In genomic region chr20:57582432-57583288, GRCh38 we compare ENCODE assay signal across 8 cellular contexts. TPM values are rescaled to one million over a fixed set of nuclear protein-coding genes. Genes with fewer than 3 reads are reported as not detected.
DNase-seq lines count a peak whose midpoint lies in the region; ATAC-seq and TF ChIP-seq lines count a peak whose summit lies in the region.

No MANE protein-coding gene starts in this region.

- DNase-seq in AG09319 (ENCODE audit: extremely low read depth, low read depth) (no peak), NAMALWA (ENCODE audit: low spot score) (peak; percentile 69), coronary artery (ENCODE audit: low spot score) (no peak), hepatic stellate cell (ENCODE audit: low spot score) (no peak), occipital lobe (lab: John Stamatoyannopoulos, UW) (no peak)

- H3K27ac ChIP-seq in coronary artery (peak overlapping the region; percentile 17 to 82), muscle layer of colon (ENCODE audit: low read depth, low read length) (peak overlapping the region; percentile 64)

- H3K36me3 ChIP-seq in muscle layer of colon (ENCODE audit: insufficient read depth, low read length), result no peaks in the 10 kb centered on the region

- H3K4me1 ChIP-seq in muscle layer of colon (ENCODE audit: insufficient read depth, low read length), result peaks cover 60% of the 10 kb centered on the region

- TF ChIP-seq CTCF in AG09319 (IDR thresholded peaks at IDR 0.05; ENCODE audit: low read depth, low read length) (peak; percentile 30), coronary artery (IDR thresholded peaks at IDR 0.05) (no peak)

- H3K9ac ChIP-seq in muscle layer of colon (ENCODE audit: low read length), result no peak overlapping the region

- ATAC-seq in GM21825 (IDR thresholded peaks at IDR 0.05; ENCODE audit: unreplicated experiment) (no peak), HG02981 (IDR thresholded peaks at IDR 0.05; ENCODE audit: unreplicated experiment) (no peak)

- H3K4me3 ChIP-seq in coronary artery, result peak overlapping the region; percentile 41
- peak overlapping the region in 1 of 2 donors; percentile 36 for H3K4me3 ChIP-seq in muscle layer of colon (ENCODE audit: low read depth in 1 of 2, low read length in 2 of 2)

- no peaks in the 10 kb centered on the region for H3K27me3 ChIP-seq in muscle layer of colon (ENCODE audit: control insufficient read depth in 1 of 2, insufficient read depth in 2 of 2, low read length in 2 of 2)

- no peaks in the 10 kb centered on the region for H3K9me3 ChIP-seq in muscle layer of colon (ENCODE audit: low read length)

RNA-seq across cellular contexts. Expression of gene PCK1, which starts 21.8 kb away (rescaled TPM):
- 0.31 TPM for total RNA-seq in occipital lobe

RNA-seq across cellular contexts. Expression of gene ZBP1, which starts 37.6 kb away (rescaled TPM):
- total RNA-seq in occipital lobe, result not detected

RNA-seq across cellular contexts. Expression of gene CTCFL, which starts 57.7 kb away (rescaled TPM):
- not detected for total RNA-seq in occipital lobe
